Comparison of ENCODE assay signal across 24 cellular contexts in the genomic region with DNA sequence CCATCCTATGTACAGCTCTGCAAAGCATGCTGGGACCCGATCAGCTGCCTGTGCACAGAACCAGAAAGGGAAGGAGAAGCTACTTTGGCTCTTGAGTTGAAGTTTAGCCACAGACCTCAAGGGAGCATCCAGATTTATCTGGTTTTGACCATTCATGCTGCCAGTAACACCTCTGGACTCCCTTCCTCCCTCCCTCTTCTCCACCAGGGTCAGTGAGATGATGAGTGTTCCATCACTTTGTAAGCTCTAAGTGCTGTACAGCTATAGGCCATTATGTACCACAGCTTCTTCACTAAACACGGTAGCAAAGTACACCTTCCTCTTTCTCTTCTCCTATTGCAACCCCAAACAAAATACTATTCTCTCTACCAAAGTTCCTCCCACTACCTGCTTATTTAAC.
DNase-seq lines count a peak whose midpoint lies in the region; ATAC-seq, FAIRE-seq and TF ChIP-seq lines count a peak whose summit lies in the region.
"Had no signal": no experiment of that assay in that cellular context is flagged by ENCODE, and none has a peak within 500 bp of the region (broad histone marks: within the 10 kb centered on the region; RNA-seq: fewer than 3 reads in every experiment).

No MANE protein-coding gene starts in this region.

- H4K91ac ChIP-seq in mesenchymal stem cell (ENCODE audit: low read length) = no peak overlapping the region

- no peak overlapping the region for H2BK5ac ChIP-seq in mesenchymal stem cell (ENCODE audit: low read depth, low read length, poor library complexity, severe bottlenecking)

- H2AFZ ChIP-seq in PC-3 (ENCODE audit: low read length) = no peak overlapping the region
- no peak overlapping the region for H2AFZ ChIP-seq in mesenchymal stem cell (ENCODE audit: low read depth, low read length)

- H3K9ac ChIP-seq in PC-3 (ENCODE audit: low read length) (no peak overlapping the region), mesenchymal stem cell (ENCODE audit: low read length) (no peak overlapping the region)

- no peak for TF ChIP-seq RAD21 in A549 (conservative IDR thresholded peaks at IDR 0.05 in 1 of 2, IDR thresholded peaks at IDR 0.05 in 1 of 2)

- TF ChIP-seq CTCF in A549 (IDR thresholded peaks at IDR 0.05) (no peak), PC-3 (conservative IDR thresholded peaks at IDR 0.05; ENCODE audit: low read depth, low read length) (no peak), GM10248 (IDR thresholded peaks at IDR 0.05; ENCODE audit: control extremely low read depth, extremely low read depth, low read depth, missing control alignments) (no peak), psoas muscle (IDR thresholded peaks at IDR 0.05) (no peak)

- H2AK5ac ChIP-seq in mesenchymal stem cell (ENCODE audit: low read length, severe bottlenecking) = peak overlapping the region; percentile 36

- no TSS peak for BruUV-seq in PC-3 (replicated peaks; lab: Mats Ljungman, UMichigan)

- H2BK15ac ChIP-seq in mesenchymal stem cell (ENCODE audit: low read depth, poor library complexity, severe bottlenecking) = no peak overlapping the region

- H3K18ac ChIP-seq in mesenchymal stem cell (ENCODE audit: low read depth in 1 of 2, low read length in 2 of 2) = no peak overlapping the region

- H3K4me3 ChIP-seq in A549 = no peak overlapping the region
- H3K4me3 ChIP-seq in PC-3 (ENCODE audit: low read length) = no peak overlapping the region
- H3K4me3 ChIP-seq in mesenchymal stem cell (ENCODE audit: insufficient read depth in 1 of 2, low read depth in 1 of 2, low read length in 2 of 2) = no peak overlapping the region
- H3K4me3 ChIP-seq in psoas muscle = no peak overlapping the region
- H3K4me3 ChIP-seq: GM12878 had no signal

- no peak overlapping the region for H3K14ac ChIP-seq in mesenchymal stem cell (ENCODE audit: low read length in 2 of 2)

- peaks cover 6% of the 10 kb centered on the region for H3K79me1 ChIP-seq in mesenchymal stem cell (replicated peaks; ENCODE audit: low read length, poor library complexity, severe bottlenecking)

- no peak overlapping the region for H3K23ac ChIP-seq in mesenchymal stem cell (ENCODE audit: low read length in 2 of 2)

- H2BK120ac ChIP-seq in mesenchymal stem cell (ENCODE audit: low read depth, low read length) = no peak overlapping the region

- no peak overlapping the region for H3K4ac ChIP-seq in mesenchymal stem cell (ENCODE audit: low read depth in 1 of 2, low read length in 2 of 2)

- TF ChIP-seq EP300 in A549 (IDR thresholded peaks at IDR 0.05) = no peak

- WGBS in A549 (ENCODE audit: missing lambda C conversion rate) = 86% methylated on average over 2 of the region's 2 CpGs
- 98% methylated on average over 2 of the region's 2 CpGs for WGBS in mesenchymal stem cell
- 92 to 97% (median 96%) methylated on average over 2 of the region's 2 CpGs for WGBS in psoas muscle, 3 donors

- intact Hi-C loops in PC-3 (cut with micrococcal nuclease) (loop anchor here (10.0 kb wide), 3 partner anchors 47 to 757 kb away; no protein-coding TSS in a partner anchor), psoas muscle (cut with DNase I) (no loop called here)

- H2BK12ac ChIP-seq in mesenchymal stem cell (ENCODE audit: low read length in 2 of 2) = no peak overlapping the region

- CTCF ChIA-PET in A549 (lab: Yijun Ruan, JAX) (interaction anchor here (1.0 to 1.2 kb wide), 2 partner anchors 39 to 144 kb away, joined by 3 to 5 read pairs; no protein-coding TSS in a partner anchor), PC-3 (lab: Charles Lee) (no interaction called here), GM10248 (lab: Yijun Ruan, JAX) (interaction anchor here (1.2 kb wide), 1 partner anchor 16 kb away, joined by 5 read pairs; no protein-coding TSS in a partner anchor)

- DNase-seq in A549 (ENCODE audit: low read depth in 1 of 2, low spot score in 1 of 2) = no peak
- no peak for DNase-seq in PC-3
- no peak for DNase-seq in mesenchymal stem cell
- no peak for DNase-seq in D341Med (ENCODE audit: low spot score)
- DNase-seq in NCI-H524 (lab: John Stamatoyannopoulos, UW) = no peak
- DNase-seq in GM10248 (ENCODE audit: extremely low spot score) = no peak
- DNase-seq in psoas muscle = no peak
- DNase-seq: 8988T; CD4-positive, alpha-beta T cell; GOT3; HCEC 1CT; MV-4-11; NCI-H1105 treated with DMSO at 0.1 percent for 48 hours; NCI-H146; NCI-H2029; NCI-H446; NCI-H526; NCI-H82; SHP77 treated with DMSO at 0.1 percent for 48 hours had no signal

- H3K27me3 ChIP-seq in PC-3 (ENCODE audit: low read length) (no peaks in the 10 kb centered on the region), mesenchymal stem cell (ENCODE audit: control insufficient read depth in 1 of 2, insufficient read depth in 1 of 2, low read length in 2 of 2) (no peaks in the 10 kb centered on the region), psoas muscle (ENCODE audit: insufficient read depth in 3 of 3, low read length in 2 of 3) (no peaks in the 10 kb centered on the region)

- no peaks in the 10 kb centered on the region for H3K9me2 ChIP-seq in PC-3 (replicated peaks; ENCODE audit: low read length)

- H3F3A ChIP-seq in PC-3 (ENCODE audit: low read length, unreplicated experiment) = no peaks in the 10 kb centered on the region

- no peaks in the 10 kb centered on the region for H3K36me3 ChIP-seq in PC-3 (ENCODE audit: low read depth, low read length)
- H3K36me3 ChIP-seq in mesenchymal stem cell (ENCODE audit: control insufficient read depth in 1 of 2, insufficient read depth in 2 of 2, low read depth in 1 of 2, low read length in 2 of 2) = peaks cover 0 to 2% of the 10 kb centered on the region in 2 experiments
- H3K36me3 ChIP-seq in psoas muscle (ENCODE audit: insufficient read depth in 1 of 2, low read depth in 1 of 2) = no peaks in the 10 kb centered on the region

- ATAC-seq in A549 (peak; percentile 22 to 60; a peak in 3 of 6 replicates), HG03175 (IDR thresholded peaks at IDR 0.05; ENCODE audit: unreplicated experiment) (peak; percentile 43), PC-3 (no peak), psoas muscle (no peak)
- ATAC-seq: GM12878, Panc1 had no signal

- H3K9me3 ChIP-seq in A549 = peaks cover 20% of the 10 kb centered on the region
- H3K9me3 ChIP-seq in PC-3 (ENCODE audit: low read length) = no peaks in the 10 kb centered on the region
- H3K9me3 ChIP-seq in mesenchymal stem cell (ENCODE audit: control insufficient read depth, low read length) = peaks cover 9% of the 10 kb centered on the region
- H3K9me3 ChIP-seq in psoas muscle = no peaks in the 10 kb centered on the region

- no peak for TF ChIP-seq POLR2A in A549 (IDR thresholded peaks at IDR 0.05; ENCODE audit: low read length)

- POLR2A ChIA-PET in A549 (lab: Yijun Ruan, JAX) (no interaction called here), PC-3 (lab: Charles Lee; ENCODE audit: unreplicated experiment) (no interaction called here), GM10248 (lab: Yijun Ruan, JAX) (no interaction called here)

- H3K27ac ChIP-seq in A549 = peak overlapping the region; percentile 52 to 77
- H3K27ac ChIP-seq in PC-3 (ENCODE audit: low read length) = peak overlapping the region; percentile 44
- peak overlapping the region; percentile 1 for H3K27ac ChIP-seq in mesenchymal stem cell (ENCODE audit: low read length, poor library complexity, severe bottlenecking)
- no peak overlapping the region for H3K27ac ChIP-seq in psoas muscle
- H3K27ac ChIP-seq: HL-60 had no signal

- peaks cover 55% of the 10 kb centered on the region for H3K4me1 ChIP-seq in A549
- H3K4me1 ChIP-seq in PC-3 (ENCODE audit: insufficient read depth, low read length) = peaks cover 54% of the 10 kb centered on the region
- peaks cover 4% of the 10 kb centered on the region for H3K4me1 ChIP-seq in mesenchymal stem cell (ENCODE audit: control insufficient read depth, insufficient read depth, low read depth, low read length)
- H3K4me1 ChIP-seq in psoas muscle = no peaks in the 10 kb centered on the region

- H4K20me1 ChIP-seq in PC-3 (ENCODE audit: low read length) = no peaks in the 10 kb centered on the region

- peak; percentile 63 for FAIRE-seq in A549 (lab: Jason Lieb, UNC)
- FAIRE-seq: G401.6, GM12878 had no signal

- H4K8ac ChIP-seq in mesenchymal stem cell (ENCODE audit: low read length) = no peak overlapping the region

- H3K79me2 ChIP-seq in PC-3 (ENCODE audit: low read length) = no peaks in the 10 kb centered on the region

- H3K4me2 ChIP-seq in A549 (peak overlapping the region; percentile 61), PC-3 (ENCODE audit: low read length) (no peak overlapping the region), mesenchymal stem cell (ENCODE audit: low read length, poor library complexity, severe bottlenecking) (no peak overlapping the region)

TF ChIP-seq in A549, 52 proteins besides CTCF, POLR2A, EP300 and RAD21:
- TF ChIP-seq CHD4 (IDR thresholded peaks at IDR 0.05; ENCODE audit: borderline replicate concordance) = no peak
- TF ChIP-seq JUN (IDR thresholded peaks at IDR 0.05) = 0 out of 5 replicates have a peak, but pooled peaks of 1 of the 2 experiments have one; percentile 15
- no peak for TF ChIP-seq CHD2 (IDR thresholded peaks at IDR 0.05; ENCODE audit: low read length, partially characterized antibody)

Comparison
In these comparisons a context has a peak if more than half of its experiments do, and no peak if none do; other contexts are left out.
1. ATAC-seq: peak in A549 (2 of 2) and HG03175 (single experiment); none in PC-3 (single experiment) and psoas muscle (0 of 4).